Comparison of ENCODE assay signal across 22 cellular contexts in genomic region chr18:48672671-48673340, GRCh38.
A peak's percentile ranks its signal among the peaks of the same experiment; 100 is the strongest.
DNase-seq lines count a peak whose midpoint lies in the region; ATAC-seq, FAIRE-seq and TF ChIP-seq lines count a peak whose summit lies in the region.
"Had no signal": no experiment of that assay in that cellular context is flagged by ENCODE, and none has a peak within 500 bp of the region (broad histone marks: within the 10 kb centered on the region; RNA-seq: fewer than 3 reads in every experiment).

No MANE protein-coding gene starts in this region.

- no peak overlapping the region for H3K27ac ChIP-seq in endodermal cell (ENCODE audit: low read depth, low read length)
- H3K27ac ChIP-seq: epithelial cell of prostate, right atrium auricular region, vagina had no signal

- peaks cover 20% of the 10 kb centered on the region for H3K9me3 ChIP-seq in endodermal cell (ENCODE audit: control insufficient read depth, low read length)
- H3K9me3 ChIP-seq: vagina had no signal

- no peak overlapping the region for H3K4me3 ChIP-seq in endodermal cell (ENCODE audit: low read length)
- H3K4me3 ChIP-seq: dorsolateral prefrontal cortex, right atrium auricular region, vagina had no signal

- peak overlapping the region; percentile 26 for H3K27ac Mint-ChIP-seq in endodermal cell
- peak overlapping the region; percentile 58 for H3K27ac Mint-ChIP-seq in stimulated activated effector memory CD8-positive, alpha-beta T cell treated with anti-CD3 and anti-CD28 coated beads, Interleukin-12 subunit alpha, Interleukin-12 subunit beta, amount 100 ng/mL, for 72 hours
- H3K27ac Mint-ChIP-seq: activated CD8-positive, alpha-beta memory T cell treated with anti-CD3 and anti-CD28 coated beads, Interleukin-2, amount 10 ng/mL, durations not matched to agents 7 days and 5 days had no signal

- no peak for ATAC-seq in stimulated activated effector memory CD8-positive, alpha-beta T cell treated with anti-CD3 and anti-CD28 coated beads, Interleukin-12 subunit alpha, Interleukin-12 subunit beta, amount 100 ng/mL, for 72 hours
- ATAC-seq: activated CD8-positive, alpha-beta memory T cell treated with anti-CD3 and anti-CD28 coated beads, Interleukin-2, amount 10 ng/mL, durations not matched to agents 7 days and 5 days; Right ventricle myocardium inferior had no signal

- H3K9ac ChIP-seq in endodermal cell (ENCODE audit: extremely low read depth, low read length, poor library complexity, severe bottlenecking) = no peak overlapping the region

- 87 to 91% methylated on average over 3 to 6 of the region's 6 CpGs for WGBS in endodermal cell (ENCODE audit: insufficient coverage in 1 of 2, insufficient read length in 1 of 2), 2 experiments

- FAIRE-seq in urothelium cell line (lab: Jason Lieb, UNC) = no peak
- no peak for FAIRE-seq in HTR-8/SVneo (lab: Jason Lieb, UNC)
- FAIRE-seq: TTC549 had no signal

- H3K27me3 Mint-ChIP-seq in endodermal cell (ENCODE audit: insufficient read depth) = no peaks in the 10 kb centered on the region
- H3K27me3 Mint-ChIP-seq: activated CD8-positive, alpha-beta memory T cell treated with anti-CD3 and anti-CD28 coated beads, Interleukin-2, amount 10 ng/mL, durations not matched to agents 7 days and 5 days had no signal

- peaks cover 36% of the 10 kb centered on the region for H3K36me3 ChIP-seq in endodermal cell (ENCODE audit: control insufficient read depth, insufficient read depth, low read length)

- H3K9me3 Mint-ChIP-seq in endodermal cell = peaks cover 11% of the 10 kb centered on the region
- peaks cover 7% of the 10 kb centered on the region for H3K9me3 Mint-ChIP-seq in stimulated activated effector memory CD8-positive, alpha-beta T cell treated with anti-CD3 and anti-CD28 coated beads, Interleukin-12 subunit alpha, Interleukin-12 subunit beta, amount 100 ng/mL, for 72 hours

- TF ChIP-seq CTCF in endodermal cell (conservative IDR thresholded peaks at IDR 0.05) = no peak

- H3K27me3 ChIP-seq in endodermal cell (ENCODE audit: control insufficient read depth, insufficient read depth, low read length, poor library complexity, severe bottlenecking) = no peaks in the 10 kb centered on the region
- H3K27me3 ChIP-seq: dorsolateral prefrontal cortex, right atrium auricular region, vagina had no signal

- H3K4me3 Mint-ChIP-seq in endodermal cell = no peak overlapping the region
- no peak overlapping the region for H3K4me3 Mint-ChIP-seq in stimulated activated effector memory CD8-positive, alpha-beta T cell treated with anti-CD3 and anti-CD28 coated beads, Interleukin-12 subunit alpha, Interleukin-12 subunit beta, amount 100 ng/mL, for 72 hours
- H3K4me3 Mint-ChIP-seq: activated CD8-positive, alpha-beta memory T cell treated with anti-CD3 and anti-CD28 coated beads, Interleukin-2, amount 10 ng/mL, durations not matched to agents 7 days and 5 days had no signal

- H3K36me3 Mint-ChIP-seq in endodermal cell (ENCODE audit: low read depth) = peaks cover 17% of the 10 kb centered on the region
- H3K36me3 Mint-ChIP-seq in stimulated activated effector memory CD8-positive, alpha-beta T cell treated with anti-CD3 and anti-CD28 coated beads, Interleukin-12 subunit alpha, Interleukin-12 subunit beta, amount 100 ng/mL, for 72 hours = peaks cover 6% of the 10 kb centered on the region

- DNase-seq in activated CD8-positive, alpha-beta memory T cell treated with anti-CD3 and anti-CD28 coated beads, Interleukin-2, amount 50 U/mL, for 48 hours = peak; percentile 38
- DNase-seq in activated CD8-positive, alpha-beta memory T cell treated with anti-CD3 and anti-CD28 coated beads, Interleukin-2, amount 50 U/mL, for 4 hours = no peak
- DNase-seq in NCI-H1105 treated with DMSO at 0.1 percent for 48 hours (lab: John Stamatoyannopoulos, UW) = peak; percentile 12
- no peak for DNase-seq in endodermal cell
- DNase-seq in stimulated activated effector memory CD8-positive, alpha-beta T cell treated with anti-CD3 and anti-CD28 coated beads, Interleukin-12 subunit alpha, Interleukin-12 subunit beta, amount 100 ng/mL, for 72 hours (ENCODE audit: low spot score in 2 of 2) = no peak
- DNase-seq in urothelium cell line (ENCODE audit: low spot score) = no peak
- DNase-seq in HTR-8/SVneo (ENCODE audit: insufficient read length, low spot score) = no peak
- no peak for DNase-seq in middle frontal gyrus (ENCODE audit: extremely low spot score, low spot score)
- DNase-seq: activated CD4-positive, alpha-beta T cell treated with anti-CD3 and anti-CD28 coated beads for 4 hours; activated CD8-positive, alpha-beta memory T cell treated with anti-CD3 and anti-CD28 coated beads, Interleukin-2, amount 10 ng/mL, durations not matched to agents 7 days and 5 days; activated gamma-delta T cell; C1 segment of cervical spinal cord; NCI-H2029; NCI-H524 treated with DMSO at 0.1 percent for 48 hours; occipital lobe; stimulated activated CD8-positive, alpha-beta memory T cell treated with anti-CD3 and anti-CD28 coated beads, Interleukin-4, amount 100 ng/mL, for 48 hours had no signal

- H3K4me1 Mint-ChIP-seq in endodermal cell = peaks cover 1% of the 10 kb centered on the region
- H3K4me1 Mint-ChIP-seq in stimulated activated effector memory CD8-positive, alpha-beta T cell treated with anti-CD3 and anti-CD28 coated beads, Interleukin-12 subunit alpha, Interleukin-12 subunit beta, amount 100 ng/mL, for 72 hours = no peaks in the 10 kb centered on the region

- no peaks in the 10 kb centered on the region for H3K4me1 ChIP-seq in endodermal cell (ENCODE audit: control insufficient read depth, insufficient read depth, low read length)

Comparison
In these comparisons a context has a peak if more than half of its experiments do, and no peak if none do; other contexts are left out.
1. DNase-seq: peak in activated CD8-positive, alpha-beta memory T cell treated with anti-CD3 and anti-CD28 coated beads, Interleukin-2, amount 50 U/mL, for 48 hours (single experiment) and NCI-H1105 treated with DMSO at 0.1 percent for 48 hours (single experiment); none in activated CD8-positive, alpha-beta memory T cell treated with anti-CD3 and anti-CD28 coated beads, Interleukin-2, amount 50 U/mL, for 4 hours (single experiment), endodermal cell (single experiment), stimulated activated effector memory CD8-positive, alpha-beta T cell treated with anti-CD3 and anti-CD28 coated beads, Interleukin-12 subunit alpha, Interleukin-12 subunit beta, amount 100 ng/mL, for 72 hours (0 of 2), urothelium cell line (single experiment), HTR-8/SVneo (single experiment) and middle frontal gyrus (single experiment).